22 cellular contexts compared by ENCODE assay signal in the genomic region with DNA sequence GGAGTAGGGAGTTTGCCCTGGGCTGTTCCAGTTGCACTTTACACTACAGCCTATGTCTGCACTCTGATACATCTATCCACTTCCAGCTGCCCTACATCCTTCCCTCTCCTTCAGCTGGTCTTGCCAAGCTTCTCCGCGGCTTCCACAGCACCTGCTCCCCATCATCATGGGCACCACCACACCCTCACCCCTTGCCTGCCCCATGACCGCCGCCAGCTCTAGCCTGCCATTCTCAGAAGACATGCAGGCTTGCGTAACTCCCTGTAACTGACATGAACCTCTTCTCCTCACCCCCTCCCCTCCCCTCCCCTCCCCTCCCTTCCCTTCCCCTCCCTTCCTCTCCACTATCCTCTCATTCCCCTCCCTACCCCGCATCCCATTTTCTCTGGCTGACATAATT. TPM values are rescaled to one million over a fixed set of nuclear protein-coding genes. Genes with fewer than 3 reads are reported as not detected.
DNase-seq lines count a peak whose midpoint lies in the region; ATAC-seq, FAIRE-seq and TF ChIP-seq lines count a peak whose summit lies in the region.
"Had no signal": no experiment of that assay in that cellular context is flagged by ENCODE, and none has a peak within 500 bp of the region (broad histone marks: within the 10 kb centered on the region; RNA-seq: fewer than 3 reads in every experiment).

No MANE protein-coding gene starts in this region.

- H3K4me3 ChIP-seq in HepG2 (replicated peaks in 1 of 3; ENCODE audit: insufficient read depth in 1 of 3, low read depth in 2 of 3, low read length in 3 of 3) (no peak overlapping the region), right lobe of liver (no peak overlapping the region)
- H3K4me3 ChIP-seq: PC-9 had no signal

- intact Hi-C loops in HepG2 (cut with micrococcal nuclease; ENCODE audit: unreplicated experiment): loop anchor here (2.0 kb wide), 2 partner anchors 14 to 28 kb away; no protein-coding TSS in a partner anchor
- intact Hi-C loops in right lobe of liver (cut with DNase I): no loop called here

- no peak overlapping the region for H3K4me2 ChIP-seq in HepG2 (ENCODE audit: low read depth, low read length)
- H3K4me2 ChIP-seq: KMS-11, PC-9 had no signal

- POLR2A ChIA-PET in HepG2 (lab: Yijun Ruan, JAX): interaction anchor here (1.9 to 2.6 kb wide), 2 partner anchors 12 to 13 kb away, joined by 10 to 19 read pairs; no protein-coding TSS in a partner anchor
- POLR2A ChIA-PET in RWPE1 (lab: Yijun Ruan, JAX; ENCODE audit: low non-redundant PET): no interaction called here

- in situ Hi-C loops in HepG2 (cut with HindIII; ENCODE audit: extremely low pct_ligation_motif_present, low pct_unique_long_range_greater_than_20kb): no loop called here

- 56% methylated on average over 6 of the region's 6 CpGs for WGBS in HepG2 (ENCODE audit: low lambda C conversion rate)
- WGBS in right lobe of liver (ENCODE audit: insufficient coverage, low coverage, low lambda C conversion rate, missing lambda C conversion rate): 91% methylated on average over 5 of the region's 6 CpGs

- H3K27ac ChIP-seq in HepG2 (ENCODE audit: extremely low read length, insufficient read depth, low read length): no peak overlapping the region
- H3K27ac ChIP-seq in right lobe of liver: no peak overlapping the region
- H3K27ac ChIP-seq in RWPE1: 0 out of 2 replicates have a peak overlapping the region, but pooled peaks have one; percentile 4
- H3K27ac ChIP-seq: KMS-11, PC-9 had no signal

- CTCF ChIA-PET in HepG2 (lab: Yijun Ruan, JAX; ENCODE audit: low intra/inter-chr PET ratio, low total read pairs) (no interaction called here), RWPE1 (lab: Yijun Ruan, JAX) (interaction anchor here (0.5 to 1.5 kb wide), 2 partner anchors 34 to 151 kb away, joined by 3 to 5 read pairs; no protein-coding TSS in a partner anchor)

- H3K9ac ChIP-seq in HepG2 (ENCODE audit: insufficient read depth, low read depth, low read length): no peak overlapping the region
- H3K9ac ChIP-seq: KMS-11 had no signal

- 0 out of 5 replicates have a peak, but pooled peaks cover 0 to 5% of the 10 kb centered on the region in 2 experiments for H3K27me3 ChIP-seq in HepG2 (ENCODE audit: control insufficient read depth in 1 of 2, insufficient read depth in 2 of 2, low read length in 2 of 2)
- no peaks in the 10 kb centered on the region for H3K27me3 ChIP-seq in right lobe of liver

- FAIRE-seq in HepG2 (lab: Jason Lieb, UNC): no peak
- FAIRE-seq: GM12892, GM18507, H1 had no signal

- peaks cover 54% of the 10 kb centered on the region for H3K4me1 ChIP-seq in HepG2 (ENCODE audit: insufficient read depth, low read length)
- H3K4me1 ChIP-seq in right lobe of liver: peaks cover 0 to 9% (median 0%) of the 10 kb centered on the region in 4 donors

- TF ChIP-seq CTCF in HepG2 (CRISPR knock-in tag; IDR thresholded peaks at IDR 0.05) (no peak), right lobe of liver (IDR thresholded peaks at IDR 0.05) (no peak), RWPE1 (conservative IDR thresholded peaks at IDR 0.05; ENCODE audit: low read depth) (no peak)

- no peaks in the 10 kb centered on the region for H3K9me3 ChIP-seq in HepG2 (ENCODE audit: low read length)
- H3K9me3 ChIP-seq in right lobe of liver: no peaks in the 10 kb centered on the region

- no peak overlapping the region for H2AFZ ChIP-seq in HepG2 (ENCODE audit: low read length)
- H2AFZ ChIP-seq: PC-9 had no signal

- TF ChIP-seq RAD21 in HepG2 (CRISPR knock-in tag; IDR thresholded peaks at IDR 0.05): no peak

- BruUV-seq in HepG2 (replicated peaks; lab: Mats Ljungman, UMichigan): no TSS peak

- no peaks in the 10 kb centered on the region for H4K20me1 ChIP-seq in HepG2 (ENCODE audit: insufficient read depth, low read length)

- no peak for DNase-seq in HepG2 (ENCODE audit: low spot score)
- no peak for DNase-seq in right lobe of liver
- no peak for DNase-seq in RWPE1 (ENCODE audit: low spot score)
- DNase-seq in myocyte (ENCODE audit: low read depth): peak; percentile 96
- no peak for DNase-seq in NCI-H1417 treated with DMSO at 0.1 percent for 48 hours (lab: John Stamatoyannopoulos, UW)
- DNase-seq in NCI-H226: no peak
- no peak for DNase-seq in AG08395 (ENCODE audit: low spot score)
- no peak for DNase-seq in NCI-H146 treated with DMSO at 0.1 percent for 48 hours (lab: John Stamatoyannopoulos, UW; ENCODE audit: unreplicated experiment)
- DNase-seq: 8988T; Calu3; CD4-positive, alpha-beta memory T cell; DMS53; NCI-H1105; NCI-H1694 treated with DMSO at 0.1 percent for 48 hours; NCI-H2107; NCI-H510A treated with DMSO at 0.1 percent for 48 hours; NCI-H774; PC-9 had no signal

- no peaks in the 10 kb centered on the region for H3K79me2 ChIP-seq in HepG2 (ENCODE audit: insufficient read depth, low read length)

- no peak for TF ChIP-seq EP300 in HepG2 (IDR thresholded peaks at IDR 0.05; ENCODE audit: low read depth in 2 of 2, low read length in 2 of 2)
- no peak for TF ChIP-seq EP300 in HepG2 (CRISPR knock-in tag; IDR thresholded peaks at IDR 0.05; ENCODE audit: borderline replicate concordance)

- ATAC-seq in HepG2: peak; percentile 41
- no peak for ATAC-seq in right lobe of liver

- H3K36me3 ChIP-seq in HepG2 (replicated peaks in 1 of 2; ENCODE audit: control insufficient read depth in 1 of 2, insufficient read depth in 2 of 2, low read length in 2 of 2) (no peaks in the 10 kb centered on the region), right lobe of liver (no peaks in the 10 kb centered on the region)

- no peak for TF ChIP-seq POLR2A in HepG2 (IDR thresholded peaks at IDR 0.05; ENCODE audit: insufficient read depth in 1 of 2, low read depth in 2 of 2, low read length in 2 of 2)
- no peak for TF ChIP-seq POLR2A in right lobe of liver (IDR thresholded peaks at IDR 0.05)

TF ChIP-seq in HepG2, 621 proteins besides CTCF, POLR2A, EP300 and RAD21 (continues in another document):
- TF ChIP-seq EZH2 (conservative IDR thresholded peaks at IDR 0.05; ENCODE audit: low read depth, low read length) (no peak), ZNF451 (CRISPR knock-in tag; IDR thresholded peaks at IDR 0.05) (no peak), HES4 (CRISPR knock-in tag; IDR thresholded peaks at IDR 0.05; ENCODE audit: borderline replicate concordance) (no peak), RBM22 (optimal IDR thresholded peaks at IDR 0.05; ENCODE audit: low read length) (no peak), ZNF761 (CRISPR knock-in tag; conservative IDR thresholded peaks at IDR 0.05) (no peak), LCORL (IDR thresholded peaks at IDR 0.05) (no peak), LCORL (CRISPR knock-in tag; IDR thresholded peaks at IDR 0.05) (no peak)

RNA-seq across cellular contexts. Expression of gene PAX8, which starts 46.0 kb away (rescaled TPM):
- total RNA-seq in HepG2 (2016; rRNA removed; fragmentation: Illumina TruSeq; extraction: Trizol) (1.3 and 1.5 TPM in 2 replicates), right lobe of liver (1 to 10 TPM in 2 of 6 experiments, under 1 TPM in 4; 0.27 to 1.9 (median 0.86) TPM), myocyte (19.6 and 27.8 TPM in 2 replicates)
- total RNA-seq in HepG2 (2016; cell fraction: cytosol; rRNA removed; fragmentation: Illumina TruSeq; extraction: Trizol; ENCODE audit: low read depth): 0.79 and 0.91 TPM in 2 replicates
- 1.4 and 1.5 TPM in 2 replicates for total RNA-seq in HepG2 (2016; cell fraction: insoluble cytoplasmic fraction; rRNA removed; fragmentation: Illumina TruSeq; extraction: Trizol)
- total RNA-seq in HepG2 (2016; cell fraction: membrane; rRNA removed; fragmentation: Illumina TruSeq; extraction: Trizol): 1.9 and 2.0 TPM in 2 replicates
- 0.88 and 0.90 TPM in 2 replicates for total RNA-seq in HepG2 (2016; cell fraction: nucleus; rRNA removed; fragmentation: Illumina TruSeq; extraction: Trizol)
- 8.1 and 8.8 TPM in 2 replicates for polyA plus RNA-seq in HepG2 (2011; rRNA removed)
- polyA plus RNA-seq in HepG2 (2011; cell fraction: cytosol; rRNA removed): 3.2 and 4.3 TPM in 2 replicates
- polyA plus RNA-seq in HepG2 (2011; cell fraction: nucleus; rRNA removed): 2.5 and 2.8 TPM in 2 replicates
- 5.3 and 8.3 TPM in 2 replicates for polyA plus RNA-seq in HepG2 (2012)
- polyA plus RNA-seq in HepG2 (2016; cell fraction: cytosol; fragmentation: Illumina TruSeq; extraction: Trizol; ENCODE audit: low read depth): 1.0 and 1.2 TPM in 2 replicates
- polyA plus RNA-seq in HepG2 (2016; cell fraction: insoluble cytoplasmic fraction; fragmentation: Illumina TruSeq; extraction: Trizol; ENCODE audit: low read depth): 3.8 and 4.0 TPM in 2 replicates
- polyA plus RNA-seq in HepG2 (2016; cell fraction: membrane; fragmentation: Illumina TruSeq; extraction: Trizol; ENCODE audit: low read depth): 2.8 TPM in 2 replicates
- polyA plus RNA-seq in HepG2 (2016; cell fraction: nucleus; fragmentation: Illumina TruSeq; extraction: Trizol; ENCODE audit: insufficient read depth, low read depth): 2.5 and 3.1 TPM in 2 replicates
- polyA minus RNA-seq in HepG2 (2011; rRNA and poly(A)+ RNA removed; ENCODE audit: low replicate concordance): 1.1 and 5.5 TPM in 2 replicates
- 2.4 and 3.0 TPM in 2 replicates for polyA minus RNA-seq in HepG2 (2011; cell fraction: cytosol; rRNA and poly(A)+ RNA removed)
- 3.7 and 3.9 TPM in 2 replicates for polyA minus RNA-seq in HepG2 (2011; cell fraction: nucleus; rRNA and poly(A)+ RNA removed)
- 38.9 TPM for polyA plus RNA-seq in myocyte (2012)
- total RNA-seq: H1 had no signal

RNA-seq across cellular contexts. Expression of gene PSD4, which starts 59.0 kb away (rescaled TPM):
- 8.6 and 9.4 TPM in 2 replicates for total RNA-seq in HepG2 (2016; rRNA removed; fragmentation: Illumina TruSeq; extraction: Trizol)
- total RNA-seq in HepG2 (2016; cell fraction: cytosol; rRNA removed; fragmentation: Illumina TruSeq; extraction: Trizol; ENCODE audit: low read depth): 1.8 and 2.1 TPM in 2 replicates
- 6.4 and 9.6 TPM in 2 replicates for total RNA-seq in HepG2 (2016; cell fraction: insoluble cytoplasmic fraction; rRNA removed; fragmentation: Illumina TruSeq; extraction: Trizol)
- total RNA-seq in HepG2 (2016; cell fraction: membrane; rRNA removed; fragmentation: Illumina TruSeq; extraction: Trizol): 4.3 and 5.2 TPM in 2 replicates
- total RNA-seq in HepG2 (2016; cell fraction: nucleus; rRNA removed; fragmentation: Illumina TruSeq; extraction: Trizol): 10.2 and 10.4 TPM in 2 replicates
- 5.8 and 9.1 TPM in 2 replicates for polyA plus RNA-seq in HepG2 (2011; rRNA removed)
- 4.3 and 4.7 TPM in 2 replicates for polyA plus RNA-seq in HepG2 (2011; cell fraction: cytosol; rRNA removed)
- polyA plus RNA-seq in HepG2 (2011; cell fraction: nucleus; rRNA removed): 34.6 and 36.0 TPM in 2 replicates
- 9.7 and 12.9 TPM in 2 replicates for polyA plus RNA-seq in HepG2 (2012)
- polyA plus RNA-seq in HepG2 (2016; cell fraction: cytosol; fragmentation: Illumina TruSeq; extraction: Trizol; ENCODE audit: low read depth): 1.3 TPM in 2 replicates
- polyA plus RNA-seq in HepG2 (2016; cell fraction: insoluble cytoplasmic fraction; fragmentation: Illumina TruSeq; extraction: Trizol; ENCODE audit: low read depth): 4.3 and 6.8 TPM in 2 replicates
- 3.3 TPM in 2 replicates for polyA plus RNA-seq in HepG2 (2016; cell fraction: membrane; fragmentation: Illumina TruSeq; extraction: Trizol; ENCODE audit: low read depth)
- 14.7 and 15.0 TPM in 2 replicates for polyA plus RNA-seq in HepG2 (2016; cell fraction: nucleus; fragmentation: Illumina TruSeq; extraction: Trizol; ENCODE audit: insufficient read depth, low read depth)
- 3.6 and 13.9 TPM in 2 replicates for polyA minus RNA-seq in HepG2 (2011; rRNA and poly(A)+ RNA removed; ENCODE audit: low replicate concordance)
- polyA minus RNA-seq in HepG2 (2011; cell fraction: cytosol; rRNA and poly(A)+ RNA removed): 5.2 and 5.3 TPM in 2 replicates
- 11.6 and 16.2 TPM in 2 replicates for polyA minus RNA-seq in HepG2 (2011; cell fraction: nucleus; rRNA and poly(A)+ RNA removed)
- total RNA-seq in right lobe of liver: 10 to 100 TPM; 38.0 to 77.8 (median 58.7) TPM
- 0.83 and 1.2 TPM in 2 replicates for total RNA-seq in myocyte
- polyA plus RNA-seq in myocyte (2012): 0.62 TPM
